8 cellular contexts compared by ENCODE assay signal in the genomic region with DNA sequence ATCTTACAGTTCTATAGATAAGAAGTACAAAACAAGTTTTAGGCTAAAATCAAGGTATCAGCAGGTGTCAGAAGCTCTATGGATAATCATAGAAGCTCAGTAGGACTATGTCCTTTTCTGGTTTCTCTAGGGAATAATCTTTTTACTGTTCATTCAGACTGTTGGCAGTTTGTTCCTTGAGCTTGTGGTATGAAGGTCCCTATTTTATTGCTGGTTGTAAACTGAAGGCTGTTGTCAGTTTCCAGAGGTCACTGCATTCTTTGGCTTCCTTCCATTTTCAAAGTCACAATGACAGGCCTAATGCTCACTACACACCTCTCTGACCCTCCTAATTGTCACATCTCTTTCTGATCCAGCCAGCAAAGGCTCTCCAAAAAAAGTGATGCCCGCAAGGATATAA.
"Had no signal": no experiment of that assay in that cellular context is flagged by ENCODE, and none has a peak within 500 bp of the region (broad histone marks: within the 10 kb centered on the region; RNA-seq: fewer than 3 reads in every experiment).

No MANE protein-coding gene starts in this region.

- H3K4me3 ChIP-seq: GM23248, HAP-1 had no signal

- ATAC-seq: HCT116 had no signal

- H3K9me3 ChIP-seq: HAP-1 had no signal

- DNase-seq: GM23248, GOT3, H7, HFFc6, KBM-7 had no signal

- H2AFZ ChIP-seq: GM23248 had no signal

- H3K4me1 ChIP-seq: HAP-1 had no signal

- H3K9ac ChIP-seq: GM23248 had no signal

- FAIRE-seq: HTR-8/SVneo had no signal

- H3K27ac ChIP-seq: GM23248 had no signal

- H3K36me3 ChIP-seq: HAP-1 had no signal
